Comparison of ENCODE assay signal across 12 cellular contexts in the genomic region with DNA sequence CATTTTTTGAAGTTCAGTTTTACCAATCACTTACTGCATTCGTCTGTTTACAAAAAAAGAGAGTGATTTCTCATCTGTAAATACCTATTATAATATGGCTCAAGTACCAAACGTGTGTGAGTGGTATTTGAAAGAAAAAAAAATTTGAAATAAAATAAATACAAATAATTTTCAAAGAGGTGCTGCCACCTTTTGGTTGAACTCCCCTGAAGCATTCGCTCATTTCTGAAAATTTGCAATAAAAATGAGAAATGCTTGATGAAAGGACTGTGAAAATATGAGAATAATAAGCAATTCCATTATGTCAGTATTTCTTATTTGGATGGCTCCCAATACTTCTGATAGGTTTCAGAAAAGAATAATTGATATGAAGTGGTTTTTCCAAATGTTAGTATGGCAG.
DNase-seq lines count a peak whose midpoint lies in the region; ATAC-seq, FAIRE-seq and TF ChIP-seq lines count a peak whose summit lies in the region.
"Had no signal": no experiment of that assay in that cellular context is flagged by ENCODE, and none has a peak within 500 bp of the region (broad histone marks: within the 10 kb centered on the region; RNA-seq: fewer than 3 reads in every experiment).

No MANE protein-coding gene starts in this region.

- TF ChIP-seq CTCF in A549 (IDR thresholded peaks at IDR 0.05) (peak; percentile 45), GM23338 (conservative IDR thresholded peaks at IDR 0.05; ENCODE audit: low read depth in 2 of 2) (peak; percentile 34 to 66; a peak in 3 of 4 replicates), foreskin keratinocyte (conservative IDR thresholded peaks at IDR 0.05) (peak; percentile 66)

- no peaks in the 10 kb centered on the region for H3K9me3 ChIP-seq in A549

- no peaks in the 10 kb centered on the region for H3K79me2 ChIP-seq in GM23338 (replicated peaks; ENCODE audit: insufficient read depth)

- no peaks in the 10 kb centered on the region for H3K36me3 Mint-ChIP-seq in GM23338 (ENCODE audit: low read depth)

- ATAC-seq in A549 (no peak), GM23338 (no peak), foreskin keratinocyte (no peak), HG03095 (IDR thresholded peaks at IDR 0.05; ENCODE audit: unreplicated experiment) (no peak)
- ATAC-seq: left colon had no signal

- H3K27ac ChIP-seq in A549 (no peak overlapping the region), GM23338 (ENCODE audit: low read depth) (no peak overlapping the region), foreskin keratinocyte (no peak overlapping the region)

- TF ChIP-seq EP300 in A549 (IDR thresholded peaks at IDR 0.05): no peak

- no peak overlapping the region for H3K4me2 ChIP-seq in A549
- no peak overlapping the region for H3K4me2 ChIP-seq in GM23338

- FAIRE-seq in A549 (lab: Jason Lieb, UNC) (no peak), RCC 7860 (lab: Jason Lieb, UNC) (peak; percentile 45)

- H3K9me2 ChIP-seq in GM23338 (ENCODE audit: insufficient read depth): no peaks in the 10 kb centered on the region

- H3K27me3 ChIP-seq in GM23338 (ENCODE audit: insufficient read depth) (no peaks in the 10 kb centered on the region), foreskin keratinocyte (no peaks in the 10 kb centered on the region)

- no peaks in the 10 kb centered on the region for H3K4me1 Mint-ChIP-seq in GM23338

- H4K20me1 ChIP-seq in GM23338 (replicated peaks; ENCODE audit: insufficient read depth): no peaks in the 10 kb centered on the region

- DNase-seq in A549 (ENCODE audit: low read depth in 1 of 2, low spot score in 1 of 2) (no peak), GM23338 (ENCODE audit: low spot score) (no peak), RCC 7860 (ENCODE audit: low spot score) (no peak), foreskin keratinocyte (no peak), NCI-H226 (no peak), NCI-H2196 treated with DMSO at 0.1 percent for 48 hours (lab: John Stamatoyannopoulos, UW; ENCODE audit: unreplicated experiment) (no peak), iPS-NIHi11 (ENCODE audit: low spot score) (no peak)
- DNase-seq: activated gamma-delta T cell; effector CD8-positive, alpha-beta T cell; left colon; NCI-H524 treated with DMSO at 0.1 percent for 48 hours had no signal

- 0% methylated on average over 3 of the region's 3 CpGs for WGBS in A549 (ENCODE audit: missing lambda C conversion rate)

- no peak overlapping the region for H2AFZ ChIP-seq in GM23338

- TF ChIP-seq RAD21 in A549 (conservative IDR thresholded peaks at IDR 0.05 in 1 of 2, IDR thresholded peaks at IDR 0.05 in 1 of 2): peak; percentile 33 to 35; a peak in 3 of 5 replicates

- H3K27ac Mint-ChIP-seq in GM23338: no peak overlapping the region

- H3K4me1 ChIP-seq in A549: no peaks in the 10 kb centered on the region
- H3K4me1 ChIP-seq in GM23338 (ENCODE audit: insufficient read depth): no peaks in the 10 kb centered on the region; the same call in 1 of the 2 replicates
- no peaks in the 10 kb centered on the region for H3K4me1 ChIP-seq in foreskin keratinocyte

- POLR2A ChIA-PET in A549 (lab: Yijun Ruan, JAX): no interaction called here

- H3K27me3 Mint-ChIP-seq in GM23338 (ENCODE audit: insufficient read depth, low read depth, poor library complexity): peaks cover 7% of the 10 kb centered on the region

- no peaks in the 10 kb centered on the region for H3K36me3 ChIP-seq in GM23338 (ENCODE audit: insufficient read depth)

- no peak overlapping the region for H3K4me3 ChIP-seq in A549
- no peak overlapping the region for H3K4me3 ChIP-seq in GM23338

- CTCF ChIA-PET in A549 (lab: Yijun Ruan, JAX): no interaction called here

- H3K9me3 Mint-ChIP-seq in GM23338: no peaks in the 10 kb centered on the region; the same call in 2 of the 3 replicates

- TF ChIP-seq POLR2A in A549 (IDR thresholded peaks at IDR 0.05; ENCODE audit: low read length): no peak

- no peaks in the 10 kb centered on the region for H3F3A ChIP-seq in GM23338 (replicated peaks; ENCODE audit: low read depth)

- no peak overlapping the region for H3K4me3 Mint-ChIP-seq in GM23338

TF ChIP-seq in A549, 52 proteins besides CTCF, POLR2A, EP300 and RAD21:
- peak; percentile 31; the same call in 1 of the 3 replicates for TF ChIP-seq SMC3 (IDR thresholded peaks at IDR 0.05)
- no peak for TF ChIP-seq GATA3 (IDR thresholded peaks at IDR 0.05; ENCODE audit: borderline replicate concordance)
- TF ChIP-seq, protein P1, sequence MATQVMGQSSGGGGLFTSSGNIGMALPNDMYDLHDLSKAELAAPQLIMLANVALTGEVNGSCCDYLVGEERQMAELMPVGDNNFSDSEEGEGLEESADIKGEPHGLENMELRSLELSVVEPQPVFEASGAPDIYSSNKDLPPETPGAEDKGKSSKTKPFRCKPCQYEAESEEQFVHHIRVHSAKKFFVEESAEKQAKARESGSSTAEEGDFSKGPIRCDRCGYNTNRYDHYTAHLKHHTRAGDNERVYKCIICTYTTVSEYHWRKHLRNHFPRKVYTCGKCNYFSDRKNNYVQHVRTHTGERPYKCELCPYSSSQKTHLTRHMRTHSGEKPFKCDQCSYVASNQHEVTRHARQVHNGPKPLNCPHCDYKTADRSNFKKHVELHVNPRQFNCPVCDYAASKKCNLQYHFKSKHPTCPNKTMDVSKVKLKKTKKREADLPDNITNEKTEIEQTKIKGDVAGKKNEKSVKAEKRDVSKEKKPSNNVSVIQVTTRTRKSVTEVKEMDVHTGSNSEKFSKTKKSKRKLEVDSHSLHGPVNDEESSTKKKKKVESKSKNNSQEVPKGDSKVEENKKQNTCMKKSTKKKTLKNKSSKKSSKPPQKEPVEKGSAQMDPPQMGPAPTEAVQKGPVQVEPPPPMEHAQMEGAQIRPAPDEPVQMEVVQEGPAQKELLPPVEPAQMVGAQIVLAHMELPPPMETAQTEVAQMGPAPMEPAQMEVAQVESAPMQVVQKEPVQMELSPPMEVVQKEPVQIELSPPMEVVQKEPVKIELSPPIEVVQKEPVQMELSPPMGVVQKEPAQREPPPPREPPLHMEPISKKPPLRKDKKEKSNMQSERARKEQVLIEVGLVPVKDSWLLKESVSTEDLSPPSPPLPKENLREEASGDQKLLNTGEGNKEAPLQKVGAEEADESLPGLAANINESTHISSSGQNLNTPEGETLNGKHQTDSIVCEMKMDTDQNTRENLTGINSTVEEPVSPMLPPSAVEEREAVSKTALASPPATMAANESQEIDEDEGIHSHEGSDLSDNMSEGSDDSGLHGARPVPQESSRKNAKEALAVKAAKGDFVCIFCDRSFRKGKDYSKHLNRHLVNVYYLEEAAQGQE (IDR thresholded peaks at IDR 0.05): no peak

TF ChIP-seq in GM23338, 12 proteins besides CTCF, POLR2A, EP300 and RAD21:
- no peak for TF ChIP-seq CREB1 (CRISPR knock-in tag; IDR thresholded peaks at IDR 0.05; ENCODE audit: low read depth)
- TF ChIP-seq ZNF114 (CRISPR knock-in tag; IDR thresholded peaks at IDR 0.05): no peak
- TF ChIP-seq NANOG (IDR thresholded peaks at IDR 0.05; ENCODE audit: borderline replicate concordance): no peak
- TF ChIP-seq JUNB (IDR thresholded peaks at IDR 0.05; ENCODE audit: unreplicated experiment): no peak
TF ChIP-seq in GM23338: peak in this region for 0.
